29 cellular contexts compared by ENCODE assay signal in the genomic region with DNA sequence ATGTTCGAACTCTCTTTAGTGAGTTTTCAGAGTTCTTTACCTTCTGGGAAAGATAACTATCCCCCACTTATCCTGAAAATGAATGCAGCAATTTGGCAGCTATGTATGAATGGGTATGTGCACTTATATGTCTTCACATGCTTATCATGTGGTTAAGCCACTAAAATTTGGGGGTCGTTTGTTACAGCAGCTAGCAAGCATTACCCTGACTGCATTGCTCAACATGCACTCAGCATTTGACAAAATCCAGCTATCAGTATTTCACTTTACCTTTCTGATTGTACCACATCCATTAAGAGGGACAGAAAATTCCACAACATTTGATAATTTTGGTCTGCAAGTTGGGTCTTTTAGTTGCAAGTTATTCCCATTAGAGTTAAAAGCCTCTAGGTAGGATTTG. TPM values are rescaled to one million over a fixed set of nuclear protein-coding genes. Genes with fewer than 3 reads are reported as not detected.
"Had no signal": no experiment of that assay in that cellular context is flagged by ENCODE, and none has a peak within 500 bp of the region (broad histone marks: within the 10 kb centered on the region; RNA-seq: fewer than 3 reads in every experiment).

No MANE protein-coding gene starts in this region.

- H3K27me3 ChIP-seq: stomach, suprapubic skin, testis, thyroid gland, tibial artery, tibial nerve, transverse colon, upper lobe of left lung, upper lobe of right lung, uterus, vagina had no signal

- FAIRE-seq: urothelium cell line had no signal

- H3K4me1 Mint-ChIP-seq: stimulated activated effector memory CD8-positive, alpha-beta T cell treated with anti-CD3 and anti-CD28 coated beads, Interleukin-12 subunit alpha, Interleukin-12 subunit beta, amount 100 ng/mL, for 72 hours; stimulated activated memory B cell treated with anti-CD40 and anti-IgM and Interleukin-4, amounts not matched to agents 10 μg/mL and 1 μg/mL and 100 μg/mL, for 72 hours; stimulated activated naive B cell treated with anti-CD40 and anti-IgM and Interleukin-4, amounts not matched to agents 10 μg/mL and 1 μg/mL and 100 μg/mL, for 72 hours; stimulated activated naive CD8-positive, alpha-beta T cell treated with anti-CD3 and anti-CD28 coated beads, Interleukin-15, amount 100 ng/mL, for 72 hours had no signal

- H3K27ac Mint-ChIP-seq: stimulated activated effector memory CD8-positive, alpha-beta T cell treated with anti-CD3 and anti-CD28 coated beads, Interleukin-12 subunit alpha, Interleukin-12 subunit beta, amount 100 ng/mL, for 72 hours; stimulated activated memory B cell treated with anti-CD40 and anti-IgM and Interleukin-4, amounts not matched to agents 10 μg/mL and 1 μg/mL and 100 μg/mL, for 72 hours; stimulated activated naive B cell treated with anti-CD40 and anti-IgM and Interleukin-4, amounts not matched to agents 10 μg/mL and 1 μg/mL and 100 μg/mL, for 72 hours; stimulated activated naive CD8-positive, alpha-beta T cell treated with anti-CD3 and anti-CD28 coated beads, Interleukin-15, amount 100 ng/mL, for 72 hours; stimulated activated naive CD8-positive, alpha-beta T cell treated with anti-CD3 and anti-CD28 coated beads, Interleukin-15, Interleukin-2, amounts not matched to agents 100 ng/mL and 50 ng/mL, for 24 hours; type B pancreatic cell had no signal

- H3K36me3 ChIP-seq: suprapubic skin, thoracic aorta, thyroid gland, upper lobe of right lung, uterus, vagina had no signal

- H3K9me3 Mint-ChIP-seq: stimulated activated effector memory CD8-positive, alpha-beta T cell treated with anti-CD3 and anti-CD28 coated beads, Interleukin-12 subunit alpha, Interleukin-12 subunit beta, amount 100 ng/mL, for 72 hours; stimulated activated naive CD8-positive, alpha-beta T cell treated with anti-CD3 and anti-CD28 coated beads, Interleukin-15, Interleukin-2, amounts not matched to agents 100 ng/mL and 50 ng/mL, for 24 hours; type B pancreatic cell had no signal

- DNase-seq: stimulated activated CD4-positive, alpha-beta T cell treated with anti-CD3 and anti-CD28 coated beads, Interleukin-2, amount 100 ng/mL, for 48 hours; stimulated activated CD4-positive, alpha-beta T cell treated with anti-CD3 and anti-CD28 coated beads, Interleukin-4, amount 100 ng/mL, for 1 hour; stimulated activated CD4-positive, alpha-beta T cell treated with anti-CD3 and anti-CD28 coated beads, Interleukin-4, amount 100 ng/mL, for 24 hours; stimulated activated CD4-positive, alpha-beta T cell treated with anti-CD3 and anti-CD28 coated beads, Interleukin-4, amount 100 ng/mL, for 4 hours; stimulated activated CD8-positive, alpha-beta memory T cell treated with anti-CD3 and anti-CD28 coated beads, Interleukin-4, amount 100 ng/mL, for 48 hours; stimulated activated naive B cell treated with anti-CD40 and anti-IgM and Interleukin-4, amounts not matched to agents 10 μg/mL and 1 μg/mL and 100 μg/mL, for 72 hours; stimulated activated naive CD4-positive, alpha-beta T cell; stimulated activated naive CD4-positive, alpha-beta T cell treated with Interleukin-2 at 50 U/mL for 16 hours; stimulated activated naive CD8-positive, alpha-beta T cell treated with anti-CD3 and anti-CD28 coated beads, Interleukin-15, amount 100 ng/mL, for 72 hours; stimulated activated naive CD8-positive, alpha-beta T cell treated with anti-CD3 and anti-CD28 coated beads, Interleukin-15, Interleukin-2, amounts not matched to agents 100 U/mL and 50 U/mL, for 24 hours; stomach; substantia nigra; testis; thyroid gland; tibial artery; transverse colon; trophoblast cell; upper lobe of left lung; upper lobe of right lung; uterus had no signal

- H3K27me3 Mint-ChIP-seq: stimulated activated memory B cell treated with anti-CD40 and anti-IgM and Interleukin-4, amounts not matched to agents 10 μg/mL and 1 μg/mL and 100 μg/mL, for 72 hours; stimulated activated naive B cell treated with anti-CD40 and anti-IgM and Interleukin-4, amounts not matched to agents 10 μg/mL and 1 μg/mL and 100 μg/mL, for 72 hours; stimulated activated naive CD8-positive, alpha-beta T cell treated with anti-CD3 and anti-CD28 coated beads, Interleukin-15, amount 100 ng/mL, for 72 hours; stimulated activated naive CD8-positive, alpha-beta T cell treated with anti-CD3 and anti-CD28 coated beads, Interleukin-15, Interleukin-2, amounts not matched to agents 100 ng/mL and 50 ng/mL, for 24 hours had no signal

- H3K36me3 Mint-ChIP-seq: type B pancreatic cell had no signal

- H3K4me3 ChIP-seq: stomach, suprapubic skin, testis, thoracic aorta, thyroid gland, tibial artery, tibial nerve, transverse colon, upper lobe of left lung, upper lobe of right lung, uterus, vagina had no signal

- H3K4me3 Mint-ChIP-seq: stimulated activated effector memory CD8-positive, alpha-beta T cell treated with anti-CD3 and anti-CD28 coated beads, Interleukin-12 subunit alpha, Interleukin-12 subunit beta, amount 100 ng/mL, for 72 hours; stimulated activated memory B cell treated with anti-CD40 and anti-IgM and Interleukin-4, amounts not matched to agents 10 μg/mL and 1 μg/mL and 100 μg/mL, for 72 hours; stimulated activated naive B cell treated with anti-CD40 and anti-IgM and Interleukin-4, amounts not matched to agents 10 μg/mL and 1 μg/mL and 100 μg/mL, for 72 hours; stimulated activated naive CD8-positive, alpha-beta T cell treated with anti-CD3 and anti-CD28 coated beads, Interleukin-15, amount 100 ng/mL, for 72 hours; stimulated activated naive CD8-positive, alpha-beta T cell treated with anti-CD3 and anti-CD28 coated beads, Interleukin-15, Interleukin-2, amounts not matched to agents 100 ng/mL and 50 ng/mL, for 24 hours; type B pancreatic cell had no signal

- ATAC-seq: stimulated activated effector memory CD8-positive, alpha-beta T cell treated with anti-CD3 and anti-CD28 coated beads, Interleukin-12 subunit alpha, Interleukin-12 subunit beta, amount 100 ng/mL, for 72 hours; stimulated activated memory B cell treated with anti-CD40 and anti-IgM and Interleukin-4, amounts not matched to agents 10 μg/mL and 1 μg/mL and 100 μg/mL, for 72 hours; stimulated activated naive B cell treated with anti-CD40 and anti-IgM and Interleukin-4, amounts not matched to agents 10 μg/mL and 1 μg/mL and 100 μg/mL, for 72 hours; stimulated activated naive CD8-positive, alpha-beta T cell treated with anti-CD3 and anti-CD28 coated beads, Interleukin-15, amount 100 ng/mL, for 72 hours; stimulated activated naive CD8-positive, alpha-beta T cell treated with anti-CD3 and anti-CD28 coated beads, Interleukin-15, Interleukin-2, amounts not matched to agents 100 U/mL and 50 U/mL, for 24 hours; upper lobe of right lung had no signal

- H3K9me3 ChIP-seq: stomach, suprapubic skin, testis, thoracic aorta, thyroid gland, tibial artery, tibial nerve, transverse colon, upper lobe of left lung, upper lobe of right lung, uterus, vagina had no signal

- H3K4me1 ChIP-seq: stomach, suprapubic skin, testis, thyroid gland, tibial artery, tibial nerve, transverse colon, upper lobe of left lung, upper lobe of right lung, uterus, vagina had no signal

- H3K27ac ChIP-seq: stomach, suprapubic skin, testis, thoracic aorta, thyroid gland, tibial artery, tibial nerve, transverse colon, upper lobe of left lung, upper lobe of right lung, uterus, vagina had no signal

RNA-seq across cellular contexts. Expression of a gene that starts 9.7 kb away (rescaled TPM):
- total RNA-seq: thoracic aorta, vagina had no signal

RNA-seq across cellular contexts. Expression of a gene that starts 43.5 kb away (rescaled TPM):
- total RNA-seq: vagina had no signal
